In genomic region chr12:127767631-127768030, GRCh38 we compare ENCODE assay signal across 15 cellular contexts.
DNase-seq lines count a peak whose midpoint lies in the region; TF ChIP-seq lines count a peak whose summit lies in the region.
"Had no signal": no experiment of that assay in that cellular context is flagged by ENCODE, and none has a peak within 500 bp of the region (broad histone marks: within the 10 kb centered on the region; RNA-seq: fewer than 3 reads in every experiment).

No MANE protein-coding gene starts in this region.

- no peak overlapping the region for H3K4me2 ChIP-seq in MM.1S (ENCODE audit: low read depth, low read length)
- H3K4me2 ChIP-seq: A549 had no signal

- no peak overlapping the region for H3K9ac ChIP-seq in MM.1S (ENCODE audit: low read length)
- H3K9ac ChIP-seq in colonic mucosa (ENCODE audit: low read depth in 2 of 2, low read length in 2 of 2) = no peak overlapping the region

- H3K36me3 ChIP-seq in A673 (ENCODE audit: insufficient read depth, low read length, poor library complexity, severe bottlenecking) (no peaks in the 10 kb centered on the region), MM.1S (replicated peaks; ENCODE audit: insufficient read depth, low read length) (no peaks in the 10 kb centered on the region), colonic mucosa (no peaks in the 10 kb centered on the region)

- BruUV-seq in A673 (replicated peaks; lab: Mats Ljungman, UMichigan) = no TSS peak

- intact Hi-C loops in A673 (cut with micrococcal nuclease; ENCODE audit: unreplicated experiment) (no loop called here), colonic mucosa (cut with DNase I) (no loop called here)

- H3K4me3 ChIP-seq in A673 (ENCODE audit: low read depth, low read length, poor library complexity, severe bottlenecking) = no peak overlapping the region
- no peak overlapping the region for H3K4me3 ChIP-seq in MM.1S (ENCODE audit: low read length)
- H3K4me3 ChIP-seq in colonic mucosa = no peak overlapping the region
- H3K4me3 ChIP-seq: A549 had no signal

- no peak overlapping the region for H2AFZ ChIP-seq in MM.1S (ENCODE audit: low read length)

- H3K4me1 ChIP-seq in A673 (ENCODE audit: insufficient read depth, low read length, poor library complexity, severe bottlenecking) (no peaks in the 10 kb centered on the region), MM.1S (ENCODE audit: low read length) (no peaks in the 10 kb centered on the region), colonic mucosa (no peaks in the 10 kb centered on the region)
- H3K4me1 ChIP-seq: A549 had no signal

- H3K9me3 ChIP-seq in A673 (ENCODE audit: low read depth, low read length, poor library complexity, severe bottlenecking) (no peaks in the 10 kb centered on the region), MM.1S (replicated peaks; ENCODE audit: insufficient read depth, low read length) (no peaks in the 10 kb centered on the region), colonic mucosa (no peaks in the 10 kb centered on the region)
- H3K9me3 ChIP-seq: A549 had no signal

- H3K27me3 ChIP-seq in A673 (replicated peaks; ENCODE audit: insufficient read depth, low read depth, low read length, poor library complexity) = no peaks in the 10 kb centered on the region
- no peaks in the 10 kb centered on the region for H3K27me3 ChIP-seq in MM.1S (replicated peaks; ENCODE audit: insufficient read depth, low read length)
- no peaks in the 10 kb centered on the region for H3K27me3 ChIP-seq in colonic mucosa

- TF ChIP-seq CTCF in A673 (conservative IDR thresholded peaks at IDR 0.05; ENCODE audit: low read depth, low read length) (no peak), MM.1S (IDR thresholded peaks at IDR 0.05; ENCODE audit: low read length) (no peak), colonic mucosa (IDR thresholded peaks at IDR 0.05) (no peak)

- no peaks in the 10 kb centered on the region for H3K79me2 ChIP-seq in MM.1S (ENCODE audit: low read length)

- POLR2A ChIA-PET in A673 (lab: Charles Lee; ENCODE audit: low non-redundant PET) = no interaction called here

- H3K9me2 ChIP-seq in MM.1S (replicated peaks; ENCODE audit: insufficient read depth, low read length) = no peaks in the 10 kb centered on the region

- H4K20me1 ChIP-seq in MM.1S (ENCODE audit: insufficient read depth, low read length) = no peaks in the 10 kb centered on the region

- DNase-seq in A673 (ENCODE audit: low spot score) (peak; percentile 17), DMS79 treated with DMSO at 0.1 percent for 48 hours (lab: John Stamatoyannopoulos, UW) (peak; percentile 99), NCI-H774 (lab: John Stamatoyannopoulos, UW) (peak; percentile 57), dedifferentiated amniotic fluid mesenchymal stem cell (ENCODE audit: extremely low spot score) (peak; percentile 58), MM.1S (no peak), NCI-H2227 treated with DMSO at 0.1 percent for 48 hours (lab: John Stamatoyannopoulos, UW) (no peak), colonic mucosa (no peak), glomerular visceral epithelial cell (ENCODE audit: extremely low spot score) (no peak)
- DNase-seq: H7, KG1, NCI-H2081, SIG-M5, T-helper 2 cell had no signal

- no peak overlapping the region for H3K27ac ChIP-seq in A673 (ENCODE audit: low read depth, low read length, poor library complexity, severe bottlenecking)
- no peak overlapping the region for H3K27ac ChIP-seq in MM.1S (ENCODE audit: low read length)
- H3K27ac ChIP-seq in colonic mucosa = no peak overlapping the region
- H3K27ac ChIP-seq: A549, C4-2B had no signal

- CTCF ChIA-PET in A673 (lab: Charles Lee) = no interaction called here

- H3F3A ChIP-seq in MM.1S (ENCODE audit: insufficient read depth, low read length) = no peaks in the 10 kb centered on the region

Comparison
In these comparisons a context has a peak if more than half of its experiments do, and no peak if none do; other contexts are left out.
1. DNase-seq: peak in A673 (single experiment), DMS79 treated with DMSO at 0.1 percent for 48 hours (single experiment), NCI-H774 (single experiment) and dedifferentiated amniotic fluid mesenchymal stem cell (single experiment); none in MM.1S (single experiment), NCI-H2227 treated with DMSO at 0.1 percent for 48 hours (single experiment), colonic mucosa (single experiment) and glomerular visceral epithelial cell (single experiment).